ENCODE assay signal across 12 cellular contexts in the genomic region with DNA sequence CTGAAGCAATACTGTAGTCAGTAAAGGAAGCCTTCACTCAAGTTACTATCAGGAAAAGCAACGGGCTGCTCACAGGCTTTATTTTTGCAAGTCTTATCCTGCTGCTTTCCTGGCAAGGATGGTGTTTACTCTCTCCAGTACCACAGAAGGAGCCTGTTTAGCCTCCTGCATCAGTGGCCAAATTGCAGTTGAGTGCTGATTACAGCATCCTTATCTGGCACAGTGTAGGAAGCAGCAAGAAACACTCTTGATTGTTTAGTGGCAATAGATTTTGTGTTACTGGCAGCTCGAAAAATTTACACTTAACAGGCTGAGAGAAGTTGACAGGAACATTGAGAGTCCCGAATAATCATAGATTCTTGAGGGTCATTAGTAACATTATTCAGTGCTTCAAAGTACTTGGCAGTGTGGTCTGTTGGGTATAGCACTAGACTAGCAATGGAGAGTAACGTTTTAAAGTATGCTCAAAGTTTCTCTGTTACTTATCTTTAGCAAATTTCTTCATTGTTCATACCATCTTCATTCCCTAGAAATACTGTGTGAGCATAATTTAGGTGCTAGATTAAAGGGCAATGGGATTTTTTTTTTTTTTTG. TPM values are rescaled to one million over a fixed set of nuclear protein-coding genes. Genes with fewer than 3 reads are reported as not detected.
DNase-seq lines count a peak whose midpoint lies in the region; ATAC-seq and TF ChIP-seq lines count a peak whose summit lies in the region.
"Had no signal": no experiment of that assay in that cellular context is flagged by ENCODE, and none has a peak within 500 bp of the region (broad histone marks: within the 10 kb centered on the region; RNA-seq: fewer than 3 reads in every experiment).

No MANE protein-coding gene starts in this region.

- H3K4me2 ChIP-seq in neural progenitor cell, result no peak overlapping the region

- H3K9me3 ChIP-seq in neural progenitor cell (ENCODE audit: low read depth), result no peaks in the 10 kb centered on the region

- TF ChIP-seq CTCF in fibroblast of mammary gland (conservative IDR thresholded peaks at IDR 0.05; ENCODE audit: control insufficient read depth, insufficient read depth, low read depth, low read length) (no peak), neural progenitor cell (IDR thresholded peaks at IDR 0.05) (no peak), chondrocyte (IDR thresholded peaks at IDR 0.05) (no peak)

- no peaks in the 10 kb centered on the region for H3F3A ChIP-seq in neural progenitor cell (ENCODE audit: low read depth)

- peaks cover 59% of the 10 kb centered on the region for H3K79me2 ChIP-seq in neural progenitor cell (ENCODE audit: low read depth)

- no peaks in the 10 kb centered on the region for H3K4me1 ChIP-seq in neural progenitor cell

- peak overlapping the region; percentile 44 for H3K27ac ChIP-seq in neural progenitor cell

- peak; percentile 99 for DNase-seq in G401 (ENCODE audit: low spot score)
- peak; percentile 74 for DNase-seq in NCI-H69 (lab: John Stamatoyannopoulos, UW)
- peak; percentile 23 for DNase-seq in fibroblast of mammary gland (ENCODE audit: low read depth)
- DNase-seq in neural progenitor cell (ENCODE audit: low spot score), result no peak
- DNase-seq in posterior vena cava (ENCODE audit: low spot score), result no peak
- DNase-seq in islet precursor cell, result no peak
- no peak for DNase-seq in chondrocyte (ENCODE audit: low spot score)
- DNase-seq: SHP77 had no signal

- no peak for ATAC-seq in HG02870 (IDR thresholded peaks at IDR 0.05; ENCODE audit: unreplicated experiment)

- H3K4me1 Mint-ChIP-seq in neural progenitor cell (peaks cover 11% of the 10 kb centered on the region), chondrocyte (ENCODE audit: low read depth) (peaks cover 10% of the 10 kb centered on the region)
- H3K4me1 Mint-ChIP-seq: CD14-positive monocyte had no signal

- no peaks in the 10 kb centered on the region for H3K27me3 Mint-ChIP-seq in neural progenitor cell (ENCODE audit: insufficient read depth, low read depth)
- no peaks in the 10 kb centered on the region for H3K27me3 Mint-ChIP-seq in chondrocyte (ENCODE audit: low read depth)
- H3K27me3 Mint-ChIP-seq: progenitor cell of endocrine pancreas had no signal

- peaks cover 50% of the 10 kb centered on the region for H4K20me1 ChIP-seq in neural progenitor cell (ENCODE audit: low read depth)

- no peak overlapping the region for H3K4me3 ChIP-seq in fibroblast of mammary gland (ENCODE audit: control insufficient read depth, low read depth, low read length)
- no peak overlapping the region for H3K4me3 ChIP-seq in neural progenitor cell

- H3K36me3 Mint-ChIP-seq in neural progenitor cell (peaks cover 5% of the 10 kb centered on the region), chondrocyte (ENCODE audit: low read depth) (no peaks in the 10 kb centered on the region)
- H3K36me3 Mint-ChIP-seq: CD14-positive monocyte had no signal

- no peaks in the 10 kb centered on the region for H3K36me3 ChIP-seq in neural progenitor cell

- no peaks in the 10 kb centered on the region for H3K27me3 ChIP-seq in neural progenitor cell

- H2AFZ ChIP-seq in neural progenitor cell (replicated peaks), result no peak overlapping the region

- H3K9ac ChIP-seq in neural progenitor cell, result no peak overlapping the region

- no peak overlapping the region for H3K27ac Mint-ChIP-seq in neural progenitor cell
- no peak overlapping the region for H3K27ac Mint-ChIP-seq in chondrocyte (ENCODE audit: unreplicated experiment)
- H3K27ac Mint-ChIP-seq: CD14-positive monocyte, progenitor cell of endocrine pancreas had no signal

- in situ Hi-C loops in G401 (cut with HindIII; ENCODE audit: low sequenced_read_pairs), result no loop called here

- H3K4me3 Mint-ChIP-seq in neural progenitor cell (no peak overlapping the region), chondrocyte (ENCODE audit: unreplicated experiment) (no peak overlapping the region)
- H3K4me3 Mint-ChIP-seq: CD14-positive monocyte had no signal

- intact Hi-C loops in posterior vena cava (cut with DNase I), result no loop called here

- no peaks in the 10 kb centered on the region for H3K9me3 Mint-ChIP-seq in neural progenitor cell
- H3K9me3 Mint-ChIP-seq in chondrocyte (ENCODE audit: low read depth), result no peaks in the 10 kb centered on the region
- H3K9me3 Mint-ChIP-seq: CD14-positive monocyte had no signal

RNA-seq across cellular contexts. Expression of a gene that starts 11.7 kb away (rescaled TPM):
- total RNA-seq in G401 (2014; rRNA removed; shearing (Covaris generic)), result 35.6 and 59.9 TPM in 2 replicates
- total RNA-seq in neural progenitor cell (ENCODE audit: low replicate concordance), result 33.4 and 33.5 TPM in 2 replicates
- 10 to 100 TPM; 19.5 to 23.6 TPM for total RNA-seq in posterior vena cava
- total RNA-seq in chondrocyte, result 27.1 to 30.7 TPM (median 30.6 TPM) in 3 replicates

RNA-seq across cellular contexts. Expression of a gene that starts 25.4 kb away (rescaled TPM):
- total RNA-seq in G401 (2014; rRNA removed; shearing (Covaris generic)), result 51.8 and 73.4 TPM in 2 replicates
- total RNA-seq in neural progenitor cell (ENCODE audit: low replicate concordance), result 95.5 and 140 TPM in 2 replicates
- total RNA-seq in posterior vena cava, result 1 to 10 TPM; 8.4 to 8.8 TPM
- 18.8 to 23.4 TPM (median 23.4 TPM) in 3 replicates for total RNA-seq in chondrocyte

RNA-seq across cellular contexts. Expression of a gene that starts 25.4 kb away (rescaled TPM):
- total RNA-seq in G401 (2014; rRNA removed; shearing (Covaris generic)), result 18.8 and 36.1 TPM in 2 replicates
- total RNA-seq in neural progenitor cell (ENCODE audit: low replicate concordance), result 38.2 and 50.9 TPM in 2 replicates
- under 1 TPM; 0.24 to 0.79 TPM for total RNA-seq in posterior vena cava
- total RNA-seq in chondrocyte, result 13.1 to 17.6 TPM (median 15.2 TPM) in 3 replicates

RNA-seq across cellular contexts. Expression of a gene that starts 45.5 kb away (rescaled TPM):
- not detected in 2 replicates for total RNA-seq in G401 (2014; rRNA removed; shearing (Covaris generic))
- total RNA-seq in neural progenitor cell (ENCODE audit: low replicate concordance), result not detected in 2 replicates
- not detected for total RNA-seq in posterior vena cava
- not detected in 3 replicates for total RNA-seq in chondrocyte
- total RNA-seq: M059J, progenitor cell of endocrine pancreas had no signal

RNA-seq across cellular contexts. Expression of a gene that starts 56.8 kb away (rescaled TPM):
- 34.3 and 35.9 TPM in 2 replicates for total RNA-seq in G401 (2014; rRNA removed; shearing (Covaris generic))
- total RNA-seq in neural progenitor cell (ENCODE audit: low replicate concordance) (8.8 and 22.5 TPM in 2 replicates), posterior vena cava (10 to 100 TPM; 14.1 to 35.3 TPM), chondrocyte (24.1 to 26.0 TPM (median 24.9 TPM) in 3 replicates)

Comparison
In these comparisons a context has a peak if more than half of its experiments do, and no peak if none do; other contexts are left out.
1. DNase-seq: peak in G401 (single experiment), NCI-H69 (single experiment) and fibroblast of mammary gland (single experiment); none in neural progenitor cell (single experiment), posterior vena cava (single experiment), islet precursor cell (single experiment) and chondrocyte (single experiment).